In the genomic region with DNA sequence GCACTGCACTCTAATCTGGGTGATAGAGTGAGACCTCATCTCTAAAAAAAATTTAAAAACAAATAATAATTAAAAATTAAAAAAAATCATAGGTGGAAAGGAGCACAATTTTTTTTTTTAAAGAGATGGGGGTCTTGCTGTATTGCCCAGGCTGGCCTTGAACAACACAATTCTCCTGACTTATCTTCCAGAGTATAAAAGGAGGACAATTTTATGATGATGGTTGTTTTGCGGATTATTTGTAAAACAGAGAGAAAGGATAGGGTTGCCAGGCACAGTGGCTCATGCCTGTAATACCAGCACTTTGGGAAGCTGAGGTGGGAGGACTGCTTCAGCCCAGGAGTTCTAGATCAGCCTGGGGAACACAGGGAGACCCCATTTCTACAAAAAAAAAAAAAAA, we compare ENCODE assay signal across 21 cellular contexts. TPM values are rescaled to one million over a fixed set of nuclear protein-coding genes. Genes with fewer than 3 reads are reported as not detected.
DNase-seq lines count a peak whose midpoint lies in the region; ATAC-seq and TF ChIP-seq lines count a peak whose summit lies in the region.
"Had no signal": no experiment of that assay in that cellular context is flagged by ENCODE, and none has a peak within 500 bp of the region (broad histone marks: within the 10 kb centered on the region; RNA-seq: fewer than 3 reads in every experiment).

No MANE protein-coding gene starts in this region.

- peak overlapping the region; percentile 61 for H3K4me2 ChIP-seq in Loucy (ENCODE audit: low read depth, low read length, poor library complexity, severe bottlenecking)

- H3K36me3 ChIP-seq in Loucy (ENCODE audit: insufficient read depth, low read length) = peaks cover 5% of the 10 kb centered on the region; the same call in 1 of the 2 replicates
- H3K36me3 ChIP-seq: HAP-1 had no signal

- DNase-seq in posterior vena cava (ENCODE audit: low spot score) = peak; percentile 7
- DNase-seq in stimulated activated effector memory CD8-positive, alpha-beta T cell treated with anti-CD3 and anti-CD28 coated beads, Interleukin-12 subunit alpha, Interleukin-12 subunit beta, amount 100 ng/mL, for 72 hours (ENCODE audit: low spot score in 2 of 2) = no peak
- no peak for DNase-seq in stimulated activated CD4-positive, alpha-beta T cell treated with anti-CD3 and anti-CD28 coated beads, Interleukin-2, amount 100 ng/mL, for 48 hours
- DNase-seq in middle frontal gyrus (ENCODE audit: extremely low spot score, low spot score) = no peak
- DNase-seq: ACHN; BE2C; C1 segment of cervical spinal cord; CD4-positive, CD25-positive, alpha-beta regulatory T cell; CD8-positive, alpha-beta memory T cell; COR-L47; DMS 273 treated with DMSO at 0.1 percent for 48 hours; DMS53; DND-41; EL; GOT3 had no signal

- peaks cover 66% of the 10 kb centered on the region for H3K36me3 Mint-ChIP-seq in dendritic cell treated with granulocyte-macrophage colony-stimulating factor and Interleukin-4, amounts not matched to agents 40 ng/mL and 50 ng/mL, for 4 days (ENCODE audit: low read depth)
- peaks cover 56% of the 10 kb centered on the region for H3K36me3 Mint-ChIP-seq in stimulated activated effector memory CD8-positive, alpha-beta T cell treated with anti-CD3 and anti-CD28 coated beads, Interleukin-12 subunit alpha, Interleukin-12 subunit beta, amount 100 ng/mL, for 72 hours
- H3K36me3 Mint-ChIP-seq: CD4-positive, CD25-positive, alpha-beta regulatory T cell had no signal

- no peaks in the 10 kb centered on the region for H3K27me3 Mint-ChIP-seq in dendritic cell treated with granulocyte-macrophage colony-stimulating factor and Interleukin-4, amounts not matched to agents 40 ng/mL and 50 ng/mL, for 4 days
- H3K27me3 Mint-ChIP-seq: CD4-positive, CD25-positive, alpha-beta regulatory T cell; CD8-positive, alpha-beta memory T cell had no signal

- H3K9me3 ChIP-seq in Loucy (ENCODE audit: insufficient read depth, low read depth, low read length) = no peaks in the 10 kb centered on the region
- H3K9me3 ChIP-seq: BE2C, HAP-1 had no signal

- H4K20me1 ChIP-seq in Loucy (ENCODE audit: insufficient read depth, low read length, poor library complexity, severe bottlenecking) = peaks cover 76% of the 10 kb centered on the region

- no peaks in the 10 kb centered on the region for H3K9me2 ChIP-seq in Loucy (replicated peaks; ENCODE audit: low read depth, low read length)

- H3K9me3 Mint-ChIP-seq in dendritic cell treated with granulocyte-macrophage colony-stimulating factor and Interleukin-4, amounts not matched to agents 40 ng/mL and 50 ng/mL, for 4 days = no peaks in the 10 kb centered on the region
- H3K9me3 Mint-ChIP-seq in stimulated activated effector memory CD8-positive, alpha-beta T cell treated with anti-CD3 and anti-CD28 coated beads, Interleukin-12 subunit alpha, Interleukin-12 subunit beta, amount 100 ng/mL, for 72 hours = no peaks in the 10 kb centered on the region
- H3K9me3 Mint-ChIP-seq: CD4-positive, CD25-positive, alpha-beta regulatory T cell; CD8-positive, alpha-beta memory T cell had no signal

- peaks cover 29% of the 10 kb centered on the region for H3K4me1 Mint-ChIP-seq in dendritic cell treated with granulocyte-macrophage colony-stimulating factor and Interleukin-4, amounts not matched to agents 40 ng/mL and 50 ng/mL, for 4 days (ENCODE audit: low read depth)
- H3K4me1 Mint-ChIP-seq in stimulated activated effector memory CD8-positive, alpha-beta T cell treated with anti-CD3 and anti-CD28 coated beads, Interleukin-12 subunit alpha, Interleukin-12 subunit beta, amount 100 ng/mL, for 72 hours = peaks cover 22% of the 10 kb centered on the region

- H2AFZ ChIP-seq in Loucy (ENCODE audit: low read length) = no peak overlapping the region

- TF ChIP-seq CTCF in Loucy (conservative IDR thresholded peaks at IDR 0.05; ENCODE audit: low read length) = no peak

- peak overlapping the region; percentile 41 for H3K27ac Mint-ChIP-seq in dendritic cell treated with granulocyte-macrophage colony-stimulating factor and Interleukin-4, amounts not matched to agents 40 ng/mL and 50 ng/mL, for 4 days
- peak overlapping the region; percentile 26 for H3K27ac Mint-ChIP-seq in stimulated activated effector memory CD8-positive, alpha-beta T cell treated with anti-CD3 and anti-CD28 coated beads, Interleukin-12 subunit alpha, Interleukin-12 subunit beta, amount 100 ng/mL, for 72 hours

- no peak overlapping the region for H3K4me3 Mint-ChIP-seq in dendritic cell treated with granulocyte-macrophage colony-stimulating factor and Interleukin-4, amounts not matched to agents 40 ng/mL and 50 ng/mL, for 4 days
- H3K4me3 Mint-ChIP-seq in stimulated activated effector memory CD8-positive, alpha-beta T cell treated with anti-CD3 and anti-CD28 coated beads, Interleukin-12 subunit alpha, Interleukin-12 subunit beta, amount 100 ng/mL, for 72 hours = no peak overlapping the region
- H3K4me3 Mint-ChIP-seq: CD8-positive, alpha-beta memory T cell had no signal

- no peak overlapping the region for H3K9ac ChIP-seq in Loucy (ENCODE audit: low read depth, low read length, poor library complexity, severe bottlenecking)

- intact Hi-C loops in dendritic cell treated with granulocyte-macrophage colony-stimulating factor and Interleukin-4, amounts not matched to agents 40 ng/mL and 50 ng/mL, for 4 days (cut with micrococcal nuclease) = no loop called here
- intact Hi-C loops in posterior vena cava (cut with DNase I) = no loop called here

- no peak overlapping the region for H3K4me3 ChIP-seq in Loucy (ENCODE audit: low read length, poor library complexity, severe bottlenecking)
- H3K4me3 ChIP-seq: GM12878, HAP-1 had no signal

- H3K79me2 ChIP-seq in Loucy (ENCODE audit: insufficient read depth, low read length) = peaks cover 88% of the 10 kb centered on the region

- no peaks in the 10 kb centered on the region for H3F3A ChIP-seq in Loucy (ENCODE audit: low read depth)

- H3K4me1 ChIP-seq in Loucy (ENCODE audit: insufficient read depth, low read length, poor library complexity, severe bottlenecking) = peaks cover 36% of the 10 kb centered on the region
- H3K4me1 ChIP-seq: BE2C, HAP-1 had no signal

- no peaks in the 10 kb centered on the region for H3K27me3 ChIP-seq in Loucy (ENCODE audit: insufficient read depth, low read length, poor library complexity, severe bottlenecking)
- H3K27me3 ChIP-seq: BE2C had no signal

- ATAC-seq in stimulated activated effector memory CD8-positive, alpha-beta T cell treated with anti-CD3 and anti-CD28 coated beads, Interleukin-12 subunit alpha, Interleukin-12 subunit beta, amount 100 ng/mL, for 72 hours = no peak
- no peak for ATAC-seq in HG03460 (IDR thresholded peaks at IDR 0.05; ENCODE audit: unreplicated experiment)
- ATAC-seq: GM12878 had no signal

RNA-seq across cellular contexts. Expression of gene ACTR1A, which starts 5.0 kb away (rescaled TPM):
- 100 to 1,000 TPM; 102 to 107 TPM for total RNA-seq in posterior vena cava

RNA-seq across cellular contexts. Expression of gene SUFU, which starts 6.2 kb away (rescaled TPM):
- total RNA-seq in posterior vena cava = 10 to 100 TPM; 10.4 to 11.3 TPM

RNA-seq across cellular contexts. Expression of gene C10orf95, which starts 46.2 kb away (rescaled TPM):
- total RNA-seq in posterior vena cava = not detected
- total RNA-seq: G401 had no signal
